ENCODE assay signal across 11 cellular contexts in the genomic region with DNA sequence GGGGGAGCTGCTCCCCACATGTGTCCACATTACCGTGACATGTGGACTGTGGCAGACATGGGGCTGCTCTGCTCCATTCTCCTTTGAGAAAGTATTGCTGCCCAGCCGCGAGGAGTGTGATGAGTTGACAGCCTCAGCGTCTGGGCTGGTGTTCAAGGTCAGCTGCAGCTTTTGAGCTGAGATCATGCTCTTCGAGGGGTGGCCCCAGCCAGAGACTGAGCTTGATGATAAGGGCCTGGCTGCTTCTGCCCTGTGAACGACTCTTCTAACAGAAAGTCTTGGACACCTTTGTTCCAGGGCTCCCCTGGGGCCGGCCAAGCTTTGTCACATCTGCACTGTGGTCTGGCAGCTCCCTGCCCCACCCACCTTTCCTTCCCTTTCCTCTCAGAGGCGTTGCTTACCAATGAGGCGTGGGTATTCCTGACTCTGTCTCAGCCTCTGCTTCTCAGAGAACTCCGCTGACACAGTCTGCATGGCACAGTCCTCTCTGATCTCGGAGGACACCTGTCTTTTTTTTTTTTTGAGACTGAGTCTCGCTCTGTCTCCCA.
DNase-seq lines count a peak whose midpoint lies in the region; ATAC-seq, FAIRE-seq and TF ChIP-seq lines count a peak whose summit lies in the region.
"Had no signal": no experiment of that assay in that cellular context is flagged by ENCODE, and none has a peak within 500 bp of the region (broad histone marks: within the 10 kb centered on the region; RNA-seq: fewer than 3 reads in every experiment).

No MANE protein-coding gene starts in this region.

- H3K27me3 Mint-ChIP-seq in activated T-cell treated with anti-CD3 and anti-CD28 coated beads, Interleukin-2, amount 50 U/mL, for 4 hours (ENCODE audit: low read depth): peaks cover 20% of the 10 kb centered on the region
- H3K27me3 Mint-ChIP-seq in activated T-cell treated with anti-CD3 and anti-CD28 coated beads, Interleukin-2, amount 50 U/mL, for 24 hours: peaks cover 20% of the 10 kb centered on the region

- no peak overlapping the region; a peak in 1 of 4 replicates for H3K9ac ChIP-seq in K562 (ENCODE audit: insufficient read depth in 1 of 2, low read depth in 2 of 2, low read length in 2 of 2)

- peak; percentile 29 for FAIRE-seq in K562 (lab: Jason Lieb, UNC)

- H3K9me3 ChIP-seq in K562 (replicated peaks; ENCODE audit: control insufficient read depth, insufficient read depth, low read depth, low read length) (no peaks in the 10 kb centered on the region), aorta (ENCODE audit: control insufficient read depth, low read length) (no peaks in the 10 kb centered on the region)
- H3K9me3 ChIP-seq: breast epithelium, uterus had no signal

- no peak overlapping the region for H2AFZ ChIP-seq in K562 (ENCODE audit: low read depth, low read length)

- CTCF ChIA-PET in K562 (lab: Yijun Ruan, JAX; ENCODE audit: low intra/inter-chr PET ratio): no interaction called here

- TF ChIP-seq POLR2A in K562 (conservative IDR thresholded peaks at IDR 0.05): no peak

- intact Hi-C loops in K562 (cut with micrococcal nuclease): no loop called here
- intact Hi-C loops in aorta (cut with DNase I): loop anchor here (5.0 kb wide), 1 partner anchor 94 kb away; no protein-coding TSS in a partner anchor

- TF ChIP-seq CTCF in K562 (IDR thresholded peaks at IDR 0.05 in 2 of 3, conservative IDR thresholded peaks at IDR 0.05 in 1 of 3; ENCODE audit: insufficient read depth in 2 of 3, low read depth in 1 of 3, low read length in 3 of 3): no peak

- ATAC-seq in activated T-cell treated with anti-CD3 and anti-CD28 coated beads, Interleukin-2, amount 50 U/mL, for 4 hours: peak; percentile 21 to 40
- ATAC-seq in K562: peak; percentile 71
- peak; percentile 67 for ATAC-seq in aorta (ENCODE audit: low FRiP score)

- POLR2A ChIA-PET in K562 (lab: Yijun Ruan, JAX): interaction anchor here (0.6 to 1.4 kb wide), 5 partner anchors 9 to 271 kb away, joined by 3 to 5 read pairs (median 4); no protein-coding TSS in a partner anchor

- no peak overlapping the region for H3K27ac ChIP-seq in K562 (ENCODE audit: extremely low read depth, low read depth, low read length)
- H3K27ac ChIP-seq in aorta (ENCODE audit: low read depth in 1 of 2, low read length in 2 of 2): no peak overlapping the region
- H3K27ac ChIP-seq: breast epithelium, uterus had no signal

- no peaks in the 10 kb centered on the region for H3K9me3 Mint-ChIP-seq in activated T-cell treated with anti-CD3 and anti-CD28 coated beads, Interleukin-2, amount 50 U/mL, for 4 hours
- H3K9me3 Mint-ChIP-seq in activated T-cell treated with anti-CD3 and anti-CD28 coated beads, Interleukin-2, amount 50 U/mL, for 24 hours: no peaks in the 10 kb centered on the region

- H3K36me3 ChIP-seq in K562 (ENCODE audit: control insufficient read depth, insufficient read depth, low read length) (no peaks in the 10 kb centered on the region), aorta (ENCODE audit: control insufficient read depth in 1 of 2, insufficient read depth in 2 of 2, low read length in 1 of 2) (no peaks in the 10 kb centered on the region)
- H3K36me3 ChIP-seq: breast epithelium, uterus had no signal

- no peak overlapping the region for H3K4me3 Mint-ChIP-seq in activated T-cell treated with anti-CD3 and anti-CD28 coated beads, Interleukin-2, amount 50 U/mL, for 4 hours
- H3K4me3 Mint-ChIP-seq in activated T-cell treated with anti-CD3 and anti-CD28 coated beads, Interleukin-2, amount 50 U/mL, for 24 hours: no peak overlapping the region

- no peaks in the 10 kb centered on the region for H4K20me1 ChIP-seq in K562 (replicated peaks; ENCODE audit: control insufficient read depth, insufficient read depth, low read length)

- no peak for DNase-seq in activated T-cell treated with anti-CD3 and anti-CD28 coated beads, Interleukin-2, amount 50 U/mL, for 4 hours
- no peak for DNase-seq in activated T-cell treated with anti-CD3 and anti-CD28 coated beads, Interleukin-2, amount 50 U/mL, for 24 hours
- peak in 3 of 4 experiments; percentile 14 to 36 (median 18) for DNase-seq in K562 (ENCODE audit: extremely low read depth in 1 of 4, low spot score in 3 of 4)
- peak; percentile 34 for DNase-seq in left kidney (ENCODE audit: low read depth, low spot score)
- DNase-seq in aorta: peak in 1 of 2 donors; percentile 46
- DNase-seq in NCI-H2029 (lab: John Stamatoyannopoulos, UW): no peak
- DNase-seq in germinal center (ENCODE audit: low spot score): no peak
- DNase-seq in stimulated activated CD4-positive, alpha-beta T cell treated with anti-CD3 and anti-CD28 coated beads, Interleukin-2, amount 100 ng/mL, for 24 hours: no peak
- DNase-seq: activated CD4-positive, alpha-beta T cell treated with anti-CD3 and anti-CD28 coated beads, Interleukin-2, amount 50 U/mL, for 48 hours had no signal

- BruUV-seq in K562 (replicated peaks; lab: Mats Ljungman, UMichigan): no TSS peak

- no peak for TF ChIP-seq RAD21 in K562 (CRISPR knock-in tag; conservative IDR thresholded peaks at IDR 0.05 in 1 of 2, IDR thresholded peaks at IDR 0.05 in 1 of 2)

- peaks cover 5 to 43% of the 10 kb centered on the region in 2 experiments; a peak in 4 of 5 replicates for H3K27me3 ChIP-seq in K562 (ENCODE audit: control insufficient read depth in 2 of 2, insufficient read depth in 2 of 2, low read length in 2 of 2)
- H3K27me3 ChIP-seq in aorta (ENCODE audit: control insufficient read depth in 1 of 2, insufficient read depth in 2 of 2, low read length in 1 of 2): no peaks in the 10 kb centered on the region
- H3K27me3 ChIP-seq: breast epithelium, uterus had no signal

- peaks cover 8% of the 10 kb centered on the region for H3K4me1 Mint-ChIP-seq in activated T-cell treated with anti-CD3 and anti-CD28 coated beads, Interleukin-2, amount 50 U/mL, for 4 hours (ENCODE audit: low read depth)
- peaks cover 13% of the 10 kb centered on the region for H3K4me1 Mint-ChIP-seq in activated T-cell treated with anti-CD3 and anti-CD28 coated beads, Interleukin-2, amount 50 U/mL, for 24 hours (ENCODE audit: low read depth)

- no peaks in the 10 kb centered on the region for H3K79me2 ChIP-seq in K562 (ENCODE audit: control insufficient read depth, insufficient read depth, low read length)

- H3K9me1 ChIP-seq in K562 (ENCODE audit: control insufficient read depth, insufficient read depth, low read length): no peaks in the 10 kb centered on the region

- H3K4me3 ChIP-seq in K562: no peak overlapping the region
- H3K4me3 ChIP-seq in aorta (ENCODE audit: low read length in 2 of 2): no peak overlapping the region
- H3K4me3 ChIP-seq: breast epithelium, uterus had no signal

- H3K4me1 ChIP-seq in K562 (replicated peaks in 1 of 2; ENCODE audit: control insufficient read depth in 2 of 2, insufficient read depth in 2 of 2, low read length in 2 of 2) (no peaks in the 10 kb centered on the region; a peak in 1 of 5 replicates), aorta (ENCODE audit: control insufficient read depth in 1 of 2, insufficient read depth in 2 of 2, low read length in 2 of 2) (no peaks in the 10 kb centered on the region)
- H3K4me1 ChIP-seq: breast epithelium, uterus had no signal

- no peak for TF ChIP-seq EP300 in K562 (IDR thresholded peaks at IDR 0.05; ENCODE audit: low read length)

- in situ Hi-C loops in K562 (cut with MboI): loop anchor here (5.0 kb wide), 1 partner anchor 94 kb away; no protein-coding TSS in a partner anchor

- 3% methylated on average over 12 of the region's 12 CpGs for WGBS in K562 (ENCODE audit: insufficient coverage, low coverage, missing lambda C conversion rate)
- 18 to 19% methylated on average over 12 of the region's 12 CpGs for WGBS in aorta, 2 donors

- no peak overlapping the region for H3K27ac Mint-ChIP-seq in activated T-cell treated with anti-CD3 and anti-CD28 coated beads, Interleukin-2, amount 50 U/mL, for 24 hours

- no peak overlapping the region for H3K4me2 ChIP-seq in K562 (ENCODE audit: insufficient read depth, low read length)

- H3K36me3 Mint-ChIP-seq in activated T-cell treated with anti-CD3 and anti-CD28 coated beads, Interleukin-2, amount 50 U/mL, for 4 hours (ENCODE audit: insufficient read depth): no peaks in the 10 kb centered on the region
- H3K36me3 Mint-ChIP-seq in activated T-cell treated with anti-CD3 and anti-CD28 coated beads, Interleukin-2, amount 50 U/mL, for 24 hours (ENCODE audit: low read depth): no peaks in the 10 kb centered on the region

TF ChIP-seq in K562, 482 proteins besides CTCF, POLR2A, EP300 and RAD21:
- TF ChIP-seq MEIS2 (IDR thresholded peaks at IDR 0.05; ENCODE audit: partially characterized antibody) (peak; percentile 6), BRD9 (IDR thresholded peaks at IDR 0.05; ENCODE audit: low read depth, partially characterized antibody) (no peak)

Comparison
In these comparisons a context has a peak if more than half of its experiments do, and no peak if none do; other contexts are left out.
1. DNase-seq: peak in K562 (3 of 4) and left kidney (single experiment); none in activated T-cell treated with anti-CD3 and anti-CD28 coated beads, Interleukin-2, amount 50 U/mL, for 4 hours (single experiment), activated T-cell treated with anti-CD3 and anti-CD28 coated beads, Interleukin-2, amount 50 U/mL, for 24 hours (single experiment), NCI-H2029 (single experiment), germinal center (single experiment) and stimulated activated CD4-positive, alpha-beta T cell treated with anti-CD3 and anti-CD28 coated beads, Interleukin-2, amount 100 ng/mL, for 24 hours (0 of 2).
2. Peak in every context shown above with its lines, with median percentiles within 50 percentile points of each other: ATAC-seq.